8 cellular contexts compared by ENCODE assay signal in genomic region chr1:44318097-44319088, GRCh38. TPM values are rescaled to one million over a fixed set of nuclear protein-coding genes. Genes with fewer than 3 reads are reported as not detected.
A peak's percentile ranks its signal among the peaks of the same experiment; 100 is the strongest.
DNase-seq lines count a peak whose midpoint lies in the region; ATAC-seq and TF ChIP-seq lines count a peak whose summit lies in the region.

No MANE protein-coding gene starts in this region.

- H3K4me3 Mint-ChIP-seq in natural killer cell treated with Interleukin-12 subunit alpha and Interleukin-12 subunit beta and Interleukin-15 and Interleukin-18, amount 100 ng/mL, for 72 hours: no peak overlapping the region

- H3K27ac ChIP-seq in dorsolateral prefrontal cortex (peak overlapping the region in 1 of 59 donors; percentile 6), vagina (no peak overlapping the region)

- H3K36me3 Mint-ChIP-seq in natural killer cell treated with Interleukin-12 subunit alpha and Interleukin-12 subunit beta and Interleukin-15 and Interleukin-18, amount 100 ng/mL, for 72 hours: peaks cover 5% of the 10 kb centered on the region

- no peak for ATAC-seq in natural killer cell treated with Interleukin-12 subunit alpha and Interleukin-12 subunit beta and Interleukin-15 and Interleukin-18, amount 100 ng/mL, for 72 hours
- no peak for ATAC-seq in HG02763 (IDR thresholded peaks at IDR 0.05; ENCODE audit: unreplicated experiment)

- peak; percentile 69 for TF ChIP-seq CTCF in GM12874 (IDR thresholded peaks at IDR 0.05; ENCODE audit: insufficient read depth, low read depth, low read length)
- peak; percentile 46 to 86 (median 76) for TF ChIP-seq CTCF in dorsolateral prefrontal cortex (IDR thresholded peaks at IDR 0.05 in 54 of 56, conservative IDR thresholded peaks at IDR 0.05 in 2 of 56; ENCODE audit: low read depth in 1 of 56, partially characterized antibody in 56 of 56)
- peak; percentile 49 to 63 (median 57) for TF ChIP-seq CTCF in vagina (IDR thresholded peaks at IDR 0.05)

- intact Hi-C loops in dorsolateral prefrontal cortex (cut with DNase I) (no loop called here), vagina (cut with DNase I) (no loop called here)

- H3K4me3 ChIP-seq in dorsolateral prefrontal cortex: no peak overlapping the region
- no peak overlapping the region for H3K4me3 ChIP-seq in vagina

- H3K27me3 Mint-ChIP-seq in natural killer cell treated with Interleukin-12 subunit alpha and Interleukin-12 subunit beta and Interleukin-15 and Interleukin-18, amount 100 ng/mL, for 72 hours: no peaks in the 10 kb centered on the region

- H3K4me1 Mint-ChIP-seq in natural killer cell treated with Interleukin-12 subunit alpha and Interleukin-12 subunit beta and Interleukin-15 and Interleukin-18, amount 100 ng/mL, for 72 hours (ENCODE audit: low read depth in 2 of 2): peaks cover 5 to 12% of the 10 kb centered on the region in 2 donors

- no peaks in the 10 kb centered on the region for H3K4me1 ChIP-seq in vagina

- H3K9me3 ChIP-seq in vagina: no peaks in the 10 kb centered on the region

- no peaks in the 10 kb centered on the region for H3K27me3 ChIP-seq in dorsolateral prefrontal cortex
- no peaks in the 10 kb centered on the region for H3K27me3 ChIP-seq in vagina

- no peak overlapping the region for H3K27ac Mint-ChIP-seq in natural killer cell treated with Interleukin-12 subunit alpha and Interleukin-12 subunit beta and Interleukin-15 and Interleukin-18, amount 100 ng/mL, for 72 hours

- DNase-seq in 8988T: peak; percentile 40
- peak; percentile 42 for DNase-seq in NCI-H2196 (lab: John Stamatoyannopoulos, UW; ENCODE audit: unreplicated experiment)
- DNase-seq in activated CD4-positive, alpha-beta T cell treated with anti-CD3 and anti-CD28 coated beads for 24 hours (ENCODE audit: low read depth in 2 of 2): peak; percentile 17 to 49
- peak in 1 of 10 donors; percentile 24 for DNase-seq in dorsolateral prefrontal cortex
- DNase-seq in natural killer cell treated with Interleukin-12 subunit alpha and Interleukin-12 subunit beta and Interleukin-15 and Interleukin-18, amount 100 ng/mL, for 72 hours (ENCODE audit: low spot score): peak; percentile 62
- no peak for DNase-seq in vagina (ENCODE audit: extremely low spot score in 2 of 2)

- TF ChIP-seq POLR2A in vagina (IDR thresholded peaks at IDR 0.05): no peak

- no peaks in the 10 kb centered on the region for H3K9me3 Mint-ChIP-seq in natural killer cell treated with Interleukin-12 subunit alpha and Interleukin-12 subunit beta and Interleukin-15 and Interleukin-18, amount 100 ng/mL, for 72 hours

- H3K36me3 ChIP-seq in vagina: peaks cover 0 to 45% of the 10 kb centered on the region in 2 donors

RNA-seq across cellular contexts. Expression of gene ERI3, which starts 36.7 kb away (rescaled TPM):
- total RNA-seq in dorsolateral prefrontal cortex (100 to 1,000 TPM in 119 of 120 experiments, 10 to 100 TPM in 1; 93.5 to 183 (median 121) TPM), vagina (39.3 TPM)
- 10 to 100 TPM; 33.2 to 36.0 TPM for total RNA-seq in natural killer cell treated with Interleukin-12 subunit alpha and Interleukin-12 subunit beta and Interleukin-15 and Interleukin-18, amount 100 ng/mL, for 72 hours

Comparison
In these comparisons a context has a peak if more than half of its experiments do, and no peak if none do; other contexts are left out.
1. DNase-seq: peak in 8988T (single experiment), NCI-H2196 (single experiment), activated CD4-positive, alpha-beta T cell treated with anti-CD3 and anti-CD28 coated beads for 24 hours (2 of 2) and natural killer cell treated with Interleukin-12 subunit alpha and Interleukin-12 subunit beta and Interleukin-15 and Interleukin-18, amount 100 ng/mL, for 72 hours (single experiment); none in vagina (0 of 2).
2. Peak in every context shown above with its lines, with median percentiles within 50 percentile points of each other: CTCF ChIP-seq.